Comparison of ENCODE assay signal across 8 cellular contexts in genomic region chr10:48604408-48605263, GRCh38. TPM values are rescaled to one million over a fixed set of nuclear protein-coding genes. Genes with fewer than 3 reads are reported as not detected.
A peak's percentile ranks its signal among the peaks of the same experiment; 100 is the strongest.
DNase-seq lines count a peak whose midpoint lies in the region; ATAC-seq and TF ChIP-seq lines count a peak whose summit lies in the region.

Gene ARHGAP22 (minus strand): TSS chr10:48605073. CDS start chr10:48604796, 277 bp downstream.

- WGBS in sigmoid colon, 2 donors, result 4 to 10% methylated on average over 56 of the region's 56 CpGs

- intact Hi-C loops in sigmoid colon (cut with DNase I), result no loop called here

- TF ChIP-seq CTCF in brain microvascular endothelial cell (IDR thresholded peaks at IDR 0.05; ENCODE audit: low read depth, low read length, missing control alignments) (no peak), sigmoid colon (IDR thresholded peaks at IDR 0.05) (no peak)

- H3K27ac ChIP-seq in brain microvascular endothelial cell (peak within 1 kb of the TSS; percentile 32), sigmoid colon (peak within 1 kb of the TSS in 2 of 4 donors; percentile 8 to 33)

- DNase-seq in GM03348 (ENCODE audit: low spot score), result peak; percentile 96
- peak; percentile 82 for DNase-seq in HK-2 (ENCODE audit: unreplicated experiment)
- peak; percentile 31 for DNase-seq in brain microvascular endothelial cell
- DNase-seq in sigmoid colon, result peak; percentile 70
- DNase-seq in middle frontal gyrus (ENCODE audit: extremely low spot score, low spot score), result no peak
- DNase-seq in activated T-cell treated with anti-CD3 and anti-CD28 coated beads for 4 hours, result no peak

- H3K4me3 ChIP-seq in brain microvascular endothelial cell (ENCODE audit: low read depth, low read length) (peak within 1 kb of the TSS; percentile 89), iPS-18c (ENCODE audit: insufficient read depth, low read depth, low read length) (peak within 1 kb of the TSS; percentile 38), sigmoid colon (peak within 1 kb of the TSS; percentile 23 to 56 (median 48))

- H3K9me3 ChIP-seq in iPS-18c (ENCODE audit: control insufficient read depth, insufficient read depth, low read length) (no peaks in the 10 kb centered on the region), sigmoid colon (no peaks in the 10 kb centered on the region)

- TF ChIP-seq EP300 in sigmoid colon (IDR thresholded peaks at IDR 0.05), result no peak

- in situ Hi-C loops in brain microvascular endothelial cell (cut with HindIII; ENCODE audit: low pct_ligation_motif_present, low sequenced_read_pairs), result no loop called here

- TF ChIP-seq POLR2A in sigmoid colon (IDR thresholded peaks at IDR 0.05), result no peak

- no peak for ATAC-seq in HG03521 (IDR thresholded peaks at IDR 0.05; ENCODE audit: unreplicated experiment)

- H3K27me3 ChIP-seq in brain microvascular endothelial cell (replicated peaks) (no peaks in the 10 kb centered on the region), sigmoid colon (no peaks in the 10 kb centered on the region)

- H3K36me3 ChIP-seq in brain microvascular endothelial cell (replicated peaks) (no peaks in the 10 kb centered on the region), sigmoid colon (no peaks in the 10 kb centered on the region)

- H3K4me1 ChIP-seq in sigmoid colon, result peaks cover 0 to 22% (median 14%) of the 10 kb centered on the region in 4 donors

RNA-seq across cellular contexts. Expression of gene ARHGAP22, which starts in this region (rescaled TPM):
- total RNA-seq in sigmoid colon, result 1 to 10 TPM; 1.3 to 6.4 (median 4.1) TPM
- polyA plus RNA-seq in sigmoid colon, result 1 to 10 TPM; 1.2 to 3.1 (median 2.4) TPM

Comparison
In these comparisons a context has a peak if more than half of its experiments do, and no peak if none do; other contexts are left out.
1. DNase-seq: peak in GM03348 (single experiment), HK-2 (single experiment), brain microvascular endothelial cell (single experiment) and sigmoid colon (single experiment); none in middle frontal gyrus (single experiment) and activated T-cell treated with anti-CD3 and anti-CD28 coated beads for 4 hours (single experiment).
2. H3K4me3 ChIP-seq: peak in every context shown above with its lines; median percentile 89 in brain microvascular endothelial cell; 48 in sigmoid colon; 38 in iPS-18c.